Comparison of ENCODE assay signal across 16 cellular contexts in the genomic region with DNA sequence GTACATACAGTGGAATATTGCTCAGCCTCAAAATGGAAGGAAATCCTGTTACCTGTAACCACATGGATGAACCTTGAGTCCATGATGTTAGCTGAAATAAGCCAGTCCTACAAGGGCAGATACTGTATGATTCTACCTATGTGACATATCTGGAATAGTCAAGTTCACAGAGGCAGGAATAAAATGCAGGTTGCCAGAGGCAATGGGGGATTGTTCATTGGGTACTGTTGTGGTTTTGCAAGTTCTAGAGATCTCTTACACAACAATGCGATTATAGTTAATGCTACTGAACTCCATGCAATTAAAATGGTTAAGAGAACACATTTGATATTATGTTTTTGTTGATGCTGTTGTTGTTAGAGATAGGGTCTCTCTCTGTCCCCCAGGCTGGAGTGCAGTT.
DNase-seq lines count a peak whose midpoint lies in the region; ATAC-seq, FAIRE-seq and TF ChIP-seq lines count a peak whose summit lies in the region.
"Had no signal": no experiment of that assay in that cellular context is flagged by ENCODE, and none has a peak within 500 bp of the region (broad histone marks: within the 10 kb centered on the region; RNA-seq: fewer than 3 reads in every experiment).

No MANE protein-coding gene starts in this region.

- peaks cover 7% of the 10 kb centered on the region for H3K9me3 ChIP-seq in mammary epithelial cell (replicated peaks; ENCODE audit: insufficient read depth, low read length)
- H3K9me3 ChIP-seq in keratinocyte (ENCODE audit: control insufficient read depth, low read depth, low read length): no peaks in the 10 kb centered on the region
- H3K9me3 ChIP-seq in endodermal cell (ENCODE audit: control insufficient read depth, low read length): no peaks in the 10 kb centered on the region

- BruUV-seq in mammary epithelial cell (replicated peaks; lab: Mats Ljungman, UMichigan): no TSS peak

- TF ChIP-seq CTCF in mammary epithelial cell (conservative IDR thresholded peaks at IDR 0.05 in 1 of 2, IDR thresholded peaks at IDR 0.05 in 1 of 2; ENCODE audit: extremely low read depth in 1 of 2, insufficient read depth in 1 of 2, low read depth in 1 of 2, low read length in 2 of 2) (no peak), keratinocyte (optimal IDR thresholded peaks at IDR 0.05 in 1 of 3, IDR thresholded peaks at IDR 0.05 in 1 of 3, conservative IDR thresholded peaks at IDR 0.05 in 1 of 3; ENCODE audit: extremely low read depth in 1 of 3, insufficient read depth in 2 of 3, low read length in 3 of 3) (no peak), type B pancreatic cell (conservative IDR thresholded peaks at IDR 0.05) (no peak), endodermal cell (conservative IDR thresholded peaks at IDR 0.05) (no peak)

- 10% methylated on average over 1 of the region's 1 CpG for WGBS in mammary epithelial cell (ENCODE audit: low coverage, missing lambda C conversion rate)
- WGBS in endodermal cell (ENCODE audit: insufficient coverage in 1 of 2, insufficient read length in 1 of 2), 2 experiments: 86% methylated on average over 1 of the region's 1 CpG; no CpG with 5 or more reads in 1 of the 2 experiments

- DNase-seq in M059J (ENCODE audit: low read depth): peak; percentile 40
- peak; percentile 24 for DNase-seq in mammary epithelial cell
- DNase-seq in keratinocyte (ENCODE audit: low read depth, low spot score): no peak
- DNase-seq in type B pancreatic cell (ENCODE audit: extremely low spot score, unreplicated experiment): no peak
- DNase-seq in endodermal cell: no peak
- no peak for DNase-seq in SKM-1 (lab: John Stamatoyannopoulos, UW; ENCODE audit: unreplicated experiment)
- DNase-seq: CD8-positive, alpha-beta T cell; COR-L47; DND-41; GDM1 had no signal

- H3K4me1 ChIP-seq in mammary epithelial cell (ENCODE audit: insufficient read depth, low read length) (peaks cover 4% of the 10 kb centered on the region), keratinocyte (ENCODE audit: control insufficient read depth, extremely low read depth, insufficient read depth, low read length) (peaks cover 4% of the 10 kb centered on the region), endodermal cell (ENCODE audit: control insufficient read depth, insufficient read depth, low read length) (no peaks in the 10 kb centered on the region)

- H3K27me3 Mint-ChIP-seq in type B pancreatic cell: no peaks in the 10 kb centered on the region
- no peaks in the 10 kb centered on the region for H3K27me3 Mint-ChIP-seq in endodermal cell (ENCODE audit: insufficient read depth)

- FAIRE-seq in keratinocyte (lab: Jason Lieb, UNC): peak; percentile 48
- FAIRE-seq: D721Med, HepG2, HTR-8/SVneo had no signal

- CTCF ChIA-PET in mammary epithelial cell (lab: Charles Lee; ENCODE audit: low non-redundant PET): no interaction called here

- H3K36me3 Mint-ChIP-seq in type B pancreatic cell (peaks cover 7% of the 10 kb centered on the region), endodermal cell (ENCODE audit: low read depth) (peaks cover 20% of the 10 kb centered on the region)
- H3K36me3 Mint-ChIP-seq: CD14-positive monocyte; CD8-positive, alpha-beta T cell had no signal

- H3K36me3 ChIP-seq in mammary epithelial cell (ENCODE audit: insufficient read depth, low read length) (no peaks in the 10 kb centered on the region), keratinocyte (ENCODE audit: control insufficient read depth in 2 of 2, extremely low read depth in 1 of 2, insufficient read depth in 2 of 2, low read length in 2 of 2) (no peaks in the 10 kb centered on the region), endodermal cell (ENCODE audit: control insufficient read depth, insufficient read depth, low read length) (no peaks in the 10 kb centered on the region)

- H3K9ac ChIP-seq in mammary epithelial cell (ENCODE audit: insufficient read depth, low read length) (no peak overlapping the region), keratinocyte (ENCODE audit: control insufficient read depth, extremely low read depth, insufficient read depth, low read length) (no peak overlapping the region), endodermal cell (ENCODE audit: extremely low read depth, low read length, poor library complexity, severe bottlenecking) (no peak overlapping the region)

- H3K4me3 Mint-ChIP-seq in type B pancreatic cell: no peak overlapping the region
- no peak overlapping the region for H3K4me3 Mint-ChIP-seq in endodermal cell
- H3K4me3 Mint-ChIP-seq: CD14-positive monocyte; CD8-positive, alpha-beta T cell; HFFc6 had no signal

- H3K4me1 Mint-ChIP-seq in type B pancreatic cell (ENCODE audit: unreplicated experiment) (peaks cover 17% of the 10 kb centered on the region), endodermal cell (peaks cover 10% of the 10 kb centered on the region)

- H3K4me3 ChIP-seq in mammary epithelial cell (replicated peaks in 1 of 3; ENCODE audit: insufficient read depth in 1 of 3, low read depth in 2 of 3, low read length in 3 of 3) (no peak overlapping the region), keratinocyte (ENCODE audit: control insufficient read depth in 2 of 3, extremely low read depth in 1 of 3, insufficient read depth in 2 of 3, low read depth in 1 of 3, low read length in 3 of 3) (no peak overlapping the region), endodermal cell (ENCODE audit: low read length) (no peak overlapping the region)

- in situ Hi-C loops in mammary epithelial cell (cut with MboI; ENCODE audit: low sequenced_read_pairs in 2 of 2): no loop called here

- H3K9me3 Mint-ChIP-seq in type B pancreatic cell: peaks cover 12% of the 10 kb centered on the region
- peaks cover 83% of the 10 kb centered on the region for H3K9me3 Mint-ChIP-seq in endodermal cell
- H3K9me3 Mint-ChIP-seq: CD8-positive, alpha-beta T cell; HFFc6 had no signal

- H3K4me2 ChIP-seq in mammary epithelial cell (ENCODE audit: insufficient read depth, low read depth, low read length) (no peak overlapping the region), keratinocyte (ENCODE audit: control insufficient read depth, extremely low read depth, insufficient read depth, low read depth, low read length) (no peak overlapping the region)

- ATAC-seq in HG03571 (IDR thresholded peaks at IDR 0.05; ENCODE audit: unreplicated experiment): no peak
- ATAC-seq: CD8-positive, alpha-beta T cell; HepG2 had no signal

- H3K27ac ChIP-seq in mammary epithelial cell (ENCODE audit: insufficient read depth, low read depth, low read length): no peak overlapping the region
- no peak overlapping the region for H3K27ac ChIP-seq in keratinocyte (ENCODE audit: control insufficient read depth, insufficient read depth, low read length)
- H3K27ac ChIP-seq in endodermal cell (ENCODE audit: low read depth, low read length): no peak overlapping the region

- H3K27me3 ChIP-seq in mammary epithelial cell (ENCODE audit: insufficient read depth, low read length) (no peaks in the 10 kb centered on the region), keratinocyte (ENCODE audit: control insufficient read depth, extremely low read depth, insufficient read depth, low read length) (no peaks in the 10 kb centered on the region), endodermal cell (ENCODE audit: control insufficient read depth, insufficient read depth, low read length, poor library complexity, severe bottlenecking) (no peaks in the 10 kb centered on the region)

- dilution Hi-C loops in mammary epithelial cell (cut with HindIII; ENCODE audit: low sequenced_read_pairs) (no loop called here), keratinocyte (cut with MboI; ENCODE audit: extremely low pct_ligation_motif_present, low sequenced_read_pairs) (no loop called here)

- H2AFZ ChIP-seq in mammary epithelial cell (ENCODE audit: low read depth, low read length) (no peak overlapping the region), keratinocyte (ENCODE audit: control insufficient read depth, low read length) (no peak overlapping the region)

- no peaks in the 10 kb centered on the region for H3K9me1 ChIP-seq in keratinocyte (ENCODE audit: control insufficient read depth, extremely low read depth, insufficient read depth, low read length)

- intact Hi-C loops in mammary epithelial cell (cut with micrococcal nuclease): no loop called here

- H4K20me1 ChIP-seq in mammary epithelial cell (ENCODE audit: insufficient read depth, low read length) (no peaks in the 10 kb centered on the region), keratinocyte (ENCODE audit: control insufficient read depth, extremely low read depth, insufficient read depth, low read length) (no peaks in the 10 kb centered on the region)

- H3K79me2 ChIP-seq in mammary epithelial cell (ENCODE audit: insufficient read depth, low read length): no peaks in the 10 kb centered on the region
- no peaks in the 10 kb centered on the region for H3K79me2 ChIP-seq in keratinocyte (ENCODE audit: control insufficient read depth, insufficient read depth, low read length)

- H3K27ac Mint-ChIP-seq in type B pancreatic cell (peak overlapping the region; percentile 69), endodermal cell (no peak overlapping the region)
- H3K27ac Mint-ChIP-seq: CD14-positive monocyte; CD8-positive, alpha-beta T cell; HFFc6 had no signal

Comparison
In these comparisons a context has a peak if more than half of its experiments do, and no peak if none do; other contexts are left out.
1. DNase-seq: peak in M059J (single experiment) and mammary epithelial cell (single experiment); none in keratinocyte (single experiment), type B pancreatic cell (single experiment), endodermal cell (single experiment) and SKM-1 (single experiment).